In genomic region chr2:54388093-54388492, GRCh38 we compare ENCODE assay signal across 23 cellular contexts.
DNase-seq lines count a peak whose midpoint lies in the region; ATAC-seq and TF ChIP-seq lines count a peak whose summit lies in the region.
"Had no signal": no experiment of that assay in that cellular context is flagged by ENCODE, and none has a peak within 500 bp of the region (broad histone marks: within the 10 kb centered on the region; RNA-seq: fewer than 3 reads in every experiment).

No MANE protein-coding gene starts in this region.

- CTCF ChIA-PET in RWPE1 (lab: Yijun Ruan, JAX) = interaction anchor here (0.6 to 0.7 kb wide), 2 partner anchors 87 to 567 kb away, joined by 3 to 6 read pairs; no protein-coding TSS in a partner anchor

- peak overlapping the region; percentile 91 for H2AFZ ChIP-seq in ACC112 (ENCODE audit: low read length, unreplicated experiment)
- H2AFZ ChIP-seq: parathyroid adenoma, PC-9 had no signal

- H3K9me3 ChIP-seq in gastroesophageal sphincter = no peaks in the 10 kb centered on the region
- H3K9me3 ChIP-seq: HAP-1, MG63, spleen, testis had no signal

- DNase-seq in NCI-H526 (lab: John Stamatoyannopoulos, UW) (peak; percentile 67 to 72), renal cortical epithelial cell (ENCODE audit: low read depth) (peak; percentile 8), iPS-NIHi7 (ENCODE audit: extremely low spot score) (no peak), immature natural killer cell (no peak), RWPE1 (ENCODE audit: low spot score) (no peak), HCEC 1CT (no peak)
- DNase-seq: activated B cell treated with CpG ODN at 0.5 μM for 24 hours; activated T-cell treated with anti-CD3 and anti-CD28 coated beads, Interleukin-2, amount 50 U/mL, for 72 hours; brain microvascular endothelial cell; foreskin melanocyte; NCI-H1694; NCI-H82; PC-9; spleen; stimulated activated CD8-positive, alpha-beta memory T cell treated with anti-CD3 and anti-CD28 coated beads, Interleukin-4, amount 100 ng/mL, for 48 hours; testis had no signal

- H3K4me1 Mint-ChIP-seq in immature natural killer cell = no peaks in the 10 kb centered on the region
- H3K4me1 Mint-ChIP-seq: activated B cell treated with CpG ODN at 0.5 μM for 24 hours had no signal

- peaks cover 20% of the 10 kb centered on the region for H3K4me1 ChIP-seq in ACC112 (ENCODE audit: control insufficient read depth, insufficient read depth, low read length, unreplicated experiment)
- H3K4me1 ChIP-seq in gastroesophageal sphincter = peaks cover 0 to 50% (median 14%) of the 10 kb centered on the region in 3 donors
- H3K4me1 ChIP-seq: HAP-1, parathyroid adenoma had no signal

- H3K27me3 Mint-ChIP-seq in immature natural killer cell (ENCODE audit: low read depth in 3 of 3) = peaks cover 0 to under 1% (median 0%) of the 10 kb centered on the region in 3 donors
- H3K27me3 Mint-ChIP-seq: activated B cell treated with CpG ODN at 0.5 μM for 24 hours; activated naive CD8-positive, alpha-beta T cell had no signal

- no peak for ATAC-seq in gastroesophageal sphincter
- ATAC-seq: activated T-cell treated with anti-CD3 and anti-CD28 coated beads, Interleukin-2, amount 50 U/mL, for 72 hours had no signal

- no peak for TF ChIP-seq EP300 in gastroesophageal sphincter (IDR thresholded peaks at IDR 0.05)

- H3K4me3 ChIP-seq in ACC112 (ENCODE audit: low read depth, low read length) (no peak overlapping the region), gastroesophageal sphincter (no peak overlapping the region)
- H3K4me3 ChIP-seq: HAP-1, MG63, PC-9, spleen, testis had no signal

- no peaks in the 10 kb centered on the region for H3K36me3 Mint-ChIP-seq in immature natural killer cell
- H3K36me3 Mint-ChIP-seq: activated naive CD8-positive, alpha-beta T cell had no signal

- no peaks in the 10 kb centered on the region for H3K9me3 Mint-ChIP-seq in immature natural killer cell
- H3K9me3 Mint-ChIP-seq: activated B cell treated with CpG ODN at 0.5 μM for 24 hours; activated T-cell treated with anti-CD3 and anti-CD28 coated beads, Interleukin-2, amount 50 U/mL, for 72 hours; dendritic cell treated with granulocyte-macrophage colony-stimulating factor and Interleukin-4, amounts not matched to agents 40 ng/mL and 50 ng/mL, for 4 days had no signal

- POLR2A ChIA-PET in RWPE1 (lab: Yijun Ruan, JAX; ENCODE audit: low non-redundant PET) = no interaction called here

- WGBS in gastroesophageal sphincter (ENCODE audit: low coverage in 1 of 2), 2 donors = 89 to 91% methylated on average over 3 of the region's 3 CpGs

- no peak overlapping the region for H3K27ac Mint-ChIP-seq in immature natural killer cell
- H3K27ac Mint-ChIP-seq: activated B cell treated with CpG ODN at 0.5 μM for 24 hours; activated naive CD8-positive, alpha-beta T cell; activated T-cell treated with anti-CD3 and anti-CD28 coated beads, Interleukin-2, amount 50 U/mL, for 72 hours; dendritic cell treated with granulocyte-macrophage colony-stimulating factor and Interleukin-4, amounts not matched to agents 40 ng/mL and 50 ng/mL, for 4 days had no signal

- H3K27ac ChIP-seq in ACC112 (ENCODE audit: low read depth, low read length) (0 out of 2 replicates have a peak overlapping the region, but pooled peaks have one; percentile 79), gastroesophageal sphincter (peak overlapping the region in 3 of 4 donors; percentile 58 to 69 (median 66)), RWPE1 (no peak overlapping the region)
- H3K27ac ChIP-seq: brain microvascular endothelial cell, PC-9 had no signal

- H3K27me3 ChIP-seq in ACC112 (ENCODE audit: insufficient read depth, low read length) (no peaks in the 10 kb centered on the region), gastroesophageal sphincter (no peaks in the 10 kb centered on the region)
- H3K27me3 ChIP-seq: brain microvascular endothelial cell, MG63, spleen, testis had no signal

- H3K4me3 Mint-ChIP-seq in immature natural killer cell = no peak overlapping the region
- H3K4me3 Mint-ChIP-seq: activated B cell treated with CpG ODN at 0.5 μM for 24 hours; activated naive CD8-positive, alpha-beta T cell; activated T-cell treated with anti-CD3 and anti-CD28 coated beads, Interleukin-2, amount 50 U/mL, for 72 hours; dendritic cell treated with granulocyte-macrophage colony-stimulating factor and Interleukin-4, amounts not matched to agents 40 ng/mL and 50 ng/mL, for 4 days had no signal

- H3K79me2 ChIP-seq in ACC112 (ENCODE audit: control insufficient read depth, insufficient read depth, low read length, unreplicated experiment) = no peaks in the 10 kb centered on the region
- H3K79me2 ChIP-seq: parathyroid adenoma had no signal

- H3K36me3 ChIP-seq in ACC112 (ENCODE audit: insufficient read depth, low read length) (no peaks in the 10 kb centered on the region), gastroesophageal sphincter (no peaks in the 10 kb centered on the region)
- H3K36me3 ChIP-seq: brain microvascular endothelial cell, HAP-1, MG63, spleen had no signal

- TF ChIP-seq POLR2A in gastroesophageal sphincter (IDR thresholded peaks at IDR 0.05) = no peak

- TF ChIP-seq CTCF in gastroesophageal sphincter (IDR thresholded peaks at IDR 0.05) (no peak), RWPE1 (conservative IDR thresholded peaks at IDR 0.05; ENCODE audit: low read depth) (no peak)

Comparison
In these comparisons a context has a peak if more than half of its experiments do, and no peak if none do; other contexts are left out.
1. DNase-seq: peak in NCI-H526 (2 of 2) and renal cortical epithelial cell (single experiment); none in iPS-NIHi7 (single experiment), immature natural killer cell (0 of 3), RWPE1 (single experiment) and HCEC 1CT (single experiment).